11 cellular contexts compared by ENCODE assay signal in genomic region chr11:118841469-118842222, GRCh38. TPM values are rescaled to one million over a fixed set of nuclear protein-coding genes. Genes with fewer than 3 reads are reported as not detected.
DNase-seq lines count a peak whose midpoint lies in the region; ATAC-seq lines count a peak whose summit lies in the region.
"Had no signal": no experiment of that assay in that cellular context is flagged by ENCODE, and none has a peak within 500 bp of the region (broad histone marks: within the 10 kb centered on the region; RNA-seq: fewer than 3 reads in every experiment).

No MANE protein-coding gene starts in this region.

- peak overlapping the region; percentile 63 for H3K4me3 ChIP-seq in CD4-positive, CD25-positive, alpha-beta regulatory T cell (ENCODE audit: low read depth, low read length)
- H3K4me3 ChIP-seq: left ventricle myocardium inferior had no signal

- H3K27me3 Mint-ChIP-seq in CD4-positive, CD25-positive, alpha-beta regulatory T cell = no peaks in the 10 kb centered on the region

- no peaks in the 10 kb centered on the region for H3K27me3 ChIP-seq in CD4-positive, CD25-positive, alpha-beta regulatory T cell (ENCODE audit: control insufficient read depth, insufficient read depth, low read length)

- intact Hi-C loops in left cardiac atrium (cut with DNase I) = no loop called here

- DNase-seq in CD4-positive, CD25-positive, alpha-beta regulatory T cell = peak in 1 of 3 donors; percentile 48
- peak; percentile 24 to 40 for DNase-seq in activated CD4-positive, alpha-beta T cell treated with anti-CD3 and anti-CD28 coated beads for 4 hours
- DNase-seq in germinal center (ENCODE audit: low spot score) = peak; percentile 55
- no peak for DNase-seq in HuH-7.5 (ENCODE audit: low spot score)
- DNase-seq in amniotic stem cell (lab: John Stamatoyannopoulos, UW) = no peak
- DNase-seq in NCI-H187 (lab: John Stamatoyannopoulos, UW) = no peak
- DNase-seq in left cardiac atrium = no peak
- DNase-seq: left ventricle myocardium inferior had no signal

- H3K9me3 ChIP-seq in CD4-positive, CD25-positive, alpha-beta regulatory T cell (ENCODE audit: control insufficient read depth in 2 of 2, low read length in 2 of 2) = no peaks in the 10 kb centered on the region
- H3K9me3 ChIP-seq: left ventricle myocardium inferior had no signal

- no peaks in the 10 kb centered on the region for H3K36me3 ChIP-seq in CD4-positive, CD25-positive, alpha-beta regulatory T cell (ENCODE audit: control insufficient read depth, insufficient read depth, low read length)
- H3K36me3 ChIP-seq: left ventricle myocardium inferior had no signal

- peak; percentile 67 to 72 for ATAC-seq in CD4-positive, CD25-positive, alpha-beta regulatory T cell (ENCODE audit: low read depth in 2 of 2)
- ATAC-seq in GM21737 (IDR thresholded peaks at IDR 0.05; ENCODE audit: unreplicated experiment) = peak; percentile 47
- ATAC-seq in left cardiac atrium = no peak
- ATAC-seq: Panc1 had no signal

- peaks cover 3% of the 10 kb centered on the region for H3K4me1 ChIP-seq in CD4-positive, CD25-positive, alpha-beta regulatory T cell (ENCODE audit: control insufficient read depth, insufficient read depth, low read length, poor library complexity, severe bottlenecking)
- H3K4me1 ChIP-seq: left ventricle myocardium inferior had no signal

- peak overlapping the region; percentile 0 to 63 (median 33) for H3K4me3 Mint-ChIP-seq in CD4-positive, CD25-positive, alpha-beta regulatory T cell
- H3K4me3 Mint-ChIP-seq: dendritic cell treated with granulocyte-macrophage colony-stimulating factor and Interleukin-4, amounts not matched to agents 40 ng/mL and 50 ng/mL, for 4 days had no signal

- peaks cover 4 to 19% (median 13%) of the 10 kb centered on the region in 4 donors for H3K4me1 Mint-ChIP-seq in CD4-positive, CD25-positive, alpha-beta regulatory T cell

- H3K27ac Mint-ChIP-seq in CD4-positive, CD25-positive, alpha-beta regulatory T cell = peak overlapping the region; percentile 44 to 85 (median 52)
- H3K27ac Mint-ChIP-seq: dendritic cell treated with granulocyte-macrophage colony-stimulating factor and Interleukin-4, amounts not matched to agents 40 ng/mL and 50 ng/mL, for 4 days had no signal

- H3K36me3 Mint-ChIP-seq in CD4-positive, CD25-positive, alpha-beta regulatory T cell = peaks cover 4% of the 10 kb centered on the region

- H3K9me3 Mint-ChIP-seq in CD4-positive, CD25-positive, alpha-beta regulatory T cell = no peaks in the 10 kb centered on the region
- H3K9me3 Mint-ChIP-seq: dendritic cell treated with granulocyte-macrophage colony-stimulating factor and Interleukin-4, amounts not matched to agents 40 ng/mL and 50 ng/mL, for 4 days had no signal

- no peak overlapping the region for H3K27ac ChIP-seq in CD4-positive, CD25-positive, alpha-beta regulatory T cell (ENCODE audit: insufficient read depth, low read length, poor library complexity, severe bottlenecking)
- H3K27ac ChIP-seq: left ventricle myocardium inferior had no signal

RNA-seq across cellular contexts. Expression of gene CXCR5, which starts 42.0 kb away (rescaled TPM):
- total RNA-seq in CD4-positive, CD25-positive, alpha-beta regulatory T cell = 4.8 TPM
- polyA plus RNA-seq in CD4-positive, CD25-positive, alpha-beta regulatory T cell = 10 to 100 TPM in 1 of 4 donors, 1 to 10 TPM in 3; 3.3 to 10.7 (median 6.0) TPM
- not detected for total RNA-seq in left cardiac atrium
- total RNA-seq: left ventricle myocardium inferior had no signal

RNA-seq across cellular contexts. Expression of gene DDX6, which starts 50.7 kb away (rescaled TPM):
- 293 TPM for total RNA-seq in CD4-positive, CD25-positive, alpha-beta regulatory T cell
- 100 to 1,000 TPM in 1 of 4 donors, 10 to 100 TPM in 3; 79.0 to 103 (median 94.6) TPM for polyA plus RNA-seq in CD4-positive, CD25-positive, alpha-beta regulatory T cell
- total RNA-seq in left cardiac atrium = 100 to 1,000 TPM; 109 to 115 TPM

Comparison
In these comparisons a context has a peak if more than half of its experiments do, and no peak if none do; other contexts are left out.
1. ATAC-seq: peak in CD4-positive, CD25-positive, alpha-beta regulatory T cell (2 of 2) and GM21737 (single experiment); none in left cardiac atrium (0 of 2).
2. DNase-seq: peak in activated CD4-positive, alpha-beta T cell treated with anti-CD3 and anti-CD28 coated beads for 4 hours (2 of 2) and germinal center (single experiment); none in HuH-7.5 (single experiment), amniotic stem cell (single experiment), NCI-H187 (0 of 2) and left cardiac atrium (single experiment).